In genomic region chr14:93548102-93548843, GRCh38 we compare ENCODE assay signal across 10 cellular contexts.
A peak's percentile ranks its signal among the peaks of the same experiment; 100 is the strongest.
DNase-seq lines count a peak whose midpoint lies in the region; ATAC-seq lines count a peak whose summit lies in the region.
"Had no signal": no experiment of that assay in that cellular context is flagged by ENCODE, and none has a peak within 500 bp of the region (broad histone marks: within the 10 kb centered on the region; RNA-seq: fewer than 3 reads in every experiment).

No MANE protein-coding gene starts in this region.

- ATAC-seq in GM19372 (IDR thresholded peaks at IDR 0.05; ENCODE audit: low read depth, unreplicated experiment) (peak; percentile 91), HG02870 (IDR thresholded peaks at IDR 0.05; ENCODE audit: unreplicated experiment) (peak; percentile 58), left cardiac atrium (no peak)

- intact Hi-C loops in left cardiac atrium (cut with DNase I), result no loop called here

- DNase-seq in HT-29 (ENCODE audit: low spot score), result peak; percentile 36
- DNase-seq in NCI-H187 (lab: John Stamatoyannopoulos, UW), result no peak
- no peak for DNase-seq in AG20443 (ENCODE audit: low spot score)
- no peak for DNase-seq in left cardiac atrium
- no peak for DNase-seq in DMS153 (lab: John Stamatoyannopoulos, UW)
- DNase-seq: immature natural killer cell; NCI-H2029; stimulated activated naive B cell treated with anti-CD40 and anti-IgM and Interleukin-4, amounts not matched to agents 10 μg/mL and 1 μg/mL and 100 μg/mL, for 72 hours had no signal

Comparison
In these comparisons a context has a peak if more than half of its experiments do, and no peak if none do; other contexts are left out.
1. ATAC-seq: peak in GM19372 (single experiment) and HG02870 (single experiment); none in left cardiac atrium (0 of 2).